In genomic region chr6:127939442-127940066, GRCh38 we compare ENCODE assay signal across 12 cellular contexts. TPM values are rescaled to one million over a fixed set of nuclear protein-coding genes. Genes with fewer than 3 reads are reported as not detected.
DNase-seq lines count a peak whose midpoint lies in the region; ATAC-seq and TF ChIP-seq lines count a peak whose summit lies in the region.
"Had no signal": no experiment of that assay in that cellular context is flagged by ENCODE, and none has a peak within 500 bp of the region (broad histone marks: within the 10 kb centered on the region; RNA-seq: fewer than 3 reads in every experiment).

No MANE protein-coding gene starts in this region.

- no peaks in the 10 kb centered on the region for H3K9me2 ChIP-seq in PC-9 (ENCODE audit: insufficient read depth)

- 0 out of 2 replicates have a peak, but pooled peaks cover 3% of the 10 kb centered on the region for H3K9me3 ChIP-seq in PC-9 (ENCODE audit: insufficient read depth, low read depth)
- H3K9me3 ChIP-seq: spleen had no signal

- CTCF ChIA-PET in PC-9 (lab: Charles Lee): interaction anchor here (0.6 kb wide), 3 partner anchors 71 to 1140 kb away, joined by 3 to 5 read pairs (median 3); no protein-coding TSS in a partner anchor

- H3K4me3 Mint-ChIP-seq in effector memory CD8-positive, alpha-beta T cell: peak overlapping the region in 1 of 2 donors; percentile 9
- no peak overlapping the region for H3K4me3 Mint-ChIP-seq in natural killer cell

- peak overlapping the region; percentile 82 for H3K27ac ChIP-seq in PC-9
- H3K27ac ChIP-seq: spleen had no signal

- H3K36me3 Mint-ChIP-seq in effector memory CD8-positive, alpha-beta T cell (ENCODE audit: insufficient read depth): no peaks in the 10 kb centered on the region
- H3K36me3 Mint-ChIP-seq in natural killer cell: no peaks in the 10 kb centered on the region

- H3K9me3 Mint-ChIP-seq in effector memory CD8-positive, alpha-beta T cell: no peaks in the 10 kb centered on the region
- H3K9me3 Mint-ChIP-seq in natural killer cell: no peaks in the 10 kb centered on the region

- H3K79me2 ChIP-seq in PC-9 (ENCODE audit: low read depth): no peaks in the 10 kb centered on the region

- peak; percentile 52 for ATAC-seq in effector memory CD8-positive, alpha-beta T cell (replicated peaks)
- ATAC-seq in natural killer cell: peak in 1 of 3 donors; percentile 50
- no peak for ATAC-seq in left lobe of liver
- no peak for ATAC-seq in omental fat pad (ENCODE audit: low FRiP score)

- H3K27ac Mint-ChIP-seq in effector memory CD8-positive, alpha-beta T cell: peak overlapping the region; percentile 79 to 80
- H3K27ac Mint-ChIP-seq in natural killer cell: peak overlapping the region; percentile 4 to 30

- H3F3A ChIP-seq in PC-9 (ENCODE audit: insufficient read depth, low read depth): peaks cover 15% of the 10 kb centered on the region; the same call in 1 of the 2 replicates

- BruUV-seq in PC-9 (replicated peaks; lab: Mats Ljungman, UMichigan): TSS peak; percentile 63

- H2AFZ ChIP-seq in PC-9: peak overlapping the region; percentile 66

- H3K4me3 ChIP-seq in PC-9: no peak overlapping the region
- H3K4me3 ChIP-seq: spleen had no signal

- no peak for TF ChIP-seq CTCF in PC-9 (conservative IDR thresholded peaks at IDR 0.05)
- no peak for TF ChIP-seq CTCF in natural killer cell (IDR thresholded peaks at IDR 0.05)
- no peak for TF ChIP-seq CTCF in omental fat pad (IDR thresholded peaks at IDR 0.05)

- H3K4me2 ChIP-seq in PC-9: peak overlapping the region; percentile 24

- H3K36me3 ChIP-seq in PC-9 (ENCODE audit: low read depth): no peaks in the 10 kb centered on the region
- H3K36me3 ChIP-seq: spleen had no signal

- H3K27me3 ChIP-seq in PC-9 (ENCODE audit: insufficient read depth, low read depth): no peaks in the 10 kb centered on the region
- H3K27me3 ChIP-seq: spleen had no signal

- H3K4me1 ChIP-seq in PC-9 (replicated peaks; ENCODE audit: insufficient read depth): peaks cover 26% of the 10 kb centered on the region

- H3K4me1 Mint-ChIP-seq in effector memory CD8-positive, alpha-beta T cell (ENCODE audit: low read depth in 2 of 2): peaks cover 12 to 35% of the 10 kb centered on the region in 2 donors
- H3K4me1 Mint-ChIP-seq in natural killer cell: peaks cover 14 to 17% of the 10 kb centered on the region in 2 donors

- intact Hi-C loops in PC-9 (cut with micrococcal nuclease; ENCODE audit: unreplicated experiment) (no loop called here), natural killer cell (cut with micrococcal nuclease) (no loop called here)

- peak; percentile 3 for DNase-seq in ELF-1 (ENCODE audit: low read depth, low spot score)
- DNase-seq in PC-9: peak; percentile 14 to 90
- no peak for DNase-seq in effector memory CD8-positive, alpha-beta T cell
- no peak for DNase-seq in natural killer cell
- no peak for DNase-seq in left lobe of liver (ENCODE audit: low spot score)
- DNase-seq in AG08396 (ENCODE audit: low spot score): no peak
- DNase-seq in CD1c-positive myeloid dendritic cell (ENCODE audit: extremely low spot score): no peak
- no peak for DNase-seq in omental fat pad (ENCODE audit: low spot score)
- DNase-seq: GF-D8, NCI-H2171 treated with DMSO at 0.1 percent for 48 hours, spleen, T1000 had no signal

- H4K20me1 ChIP-seq in PC-9 (ENCODE audit: insufficient read depth): no peaks in the 10 kb centered on the region

- POLR2A ChIA-PET in PC-9 (lab: Charles Lee; ENCODE audit: unreplicated experiment): no interaction called here

- H3K27me3 Mint-ChIP-seq in effector memory CD8-positive, alpha-beta T cell: no peaks in the 10 kb centered on the region
- peaks cover 0 to 2% of the 10 kb centered on the region in 2 donors for H3K27me3 Mint-ChIP-seq in natural killer cell (ENCODE audit: low read depth in 2 of 2)

RNA-seq across cellular contexts. Expression of gene THEMIS, which starts 38.7 kb away (rescaled TPM):
- total RNA-seq in PC-9 (2021): not detected in 2 replicates
- 10 to 100 TPM in 1 of 3 donors, 1 to 10 TPM in 1, under 1 TPM in 1; 0.82 to 11.7 (median 1.7) TPM for total RNA-seq in natural killer cell
- total RNA-seq in left lobe of liver: 0.13 TPM
- 1 to 10 TPM in 3 of 4 donors, under 1 TPM in 1; 0.56 to 1.7 (median 1.4) TPM for total RNA-seq in omental fat pad

Comparison
In these comparisons a context has a peak if more than half of its experiments do, and no peak if none do; other contexts are left out.
1. DNase-seq: peak in ELF-1 (single experiment) and PC-9 (2 of 2); none in effector memory CD8-positive, alpha-beta T cell (0 of 3), natural killer cell (single experiment), left lobe of liver (single experiment), AG08396 (single experiment), CD1c-positive myeloid dendritic cell (single experiment) and omental fat pad (single experiment).